In the genomic region with DNA sequence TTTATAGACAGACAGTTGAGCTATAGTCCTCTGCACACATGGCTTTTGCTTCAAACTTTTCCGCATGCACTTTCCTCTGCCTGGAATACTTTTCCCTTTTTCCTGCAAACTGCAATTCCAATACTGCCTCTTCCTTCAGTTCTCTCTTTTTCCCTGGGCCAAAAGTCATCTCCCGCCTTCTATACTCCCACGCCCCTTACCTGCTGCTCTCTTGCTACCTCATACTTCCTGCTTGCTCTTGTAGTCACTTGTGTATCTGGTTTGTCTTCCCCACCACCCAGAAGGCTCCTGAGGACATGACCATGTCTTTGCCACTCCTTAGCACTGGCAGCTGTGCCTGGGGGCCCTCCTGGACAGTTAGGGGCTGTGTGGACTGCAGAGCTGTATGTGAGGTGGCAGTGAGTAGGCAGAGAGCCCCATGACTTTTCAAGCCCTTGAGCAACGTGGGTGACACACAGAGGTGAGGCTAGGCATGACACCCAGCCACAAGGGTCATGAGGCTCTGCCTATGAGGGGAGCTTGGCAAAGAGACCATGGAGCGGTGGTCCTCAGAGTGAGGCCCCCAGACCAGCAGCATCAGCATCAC, we compare ENCODE assay signal across 9 cellular contexts. TPM values are rescaled to one million over a fixed set of nuclear protein-coding genes. Genes with fewer than 3 reads are reported as not detected.
A peak's percentile ranks its signal among the peaks of the same experiment; 100 is the strongest.
DNase-seq lines count a peak whose midpoint lies in the region; ATAC-seq and TF ChIP-seq lines count a peak whose summit lies in the region.
"Had no signal": no experiment of that assay in that cellular context is flagged by ENCODE, and none has a peak within 500 bp of the region (broad histone marks: within the 10 kb centered on the region; RNA-seq: fewer than 3 reads in every experiment).

No MANE protein-coding gene starts in this region.

- intact Hi-C loops in cardiac septum (cut with DNase I) = loop anchor here (2.0 kb wide), 1 partner anchor 63 kb away; no protein-coding TSS in a partner anchor
- intact Hi-C loops in vagina (cut with DNase I) = no loop called here

- no peaks in the 10 kb centered on the region for H3K27me3 ChIP-seq in cardiac muscle cell
- no peaks in the 10 kb centered on the region for H3K27me3 ChIP-seq in foreskin keratinocyte
- no peaks in the 10 kb centered on the region for H3K27me3 ChIP-seq in vagina

- ATAC-seq in foreskin keratinocyte (peak; percentile 56), HG02759 (IDR thresholded peaks at IDR 0.05; ENCODE audit: unreplicated experiment) (no peak), HG02884 (IDR thresholded peaks at IDR 0.05; ENCODE audit: unreplicated experiment) (no peak), GM21529 (IDR thresholded peaks at IDR 0.05; ENCODE audit: unreplicated experiment) (no peak)

- H3K4me1 ChIP-seq in cardiac muscle cell (ENCODE audit: low read depth) (peaks cover 56% of the 10 kb centered on the region), foreskin keratinocyte (peaks cover 12% of the 10 kb centered on the region), vagina (peaks cover 77% of the 10 kb centered on the region)

- H3K36me3 ChIP-seq in cardiac muscle cell (peaks cover 11% of the 10 kb centered on the region), vagina (no peaks in the 10 kb centered on the region)

- TF ChIP-seq CTCF in cardiac muscle cell (IDR thresholded peaks at IDR 0.05; ENCODE audit: low read depth, low read length) (no peak), NB4 (IDR thresholded peaks at IDR 0.05; ENCODE audit: low read depth, low read length) (peak; percentile 62), foreskin keratinocyte (conservative IDR thresholded peaks at IDR 0.05) (peak; percentile 38), vagina (IDR thresholded peaks at IDR 0.05) (no peak)

- peak overlapping the region; percentile 93 for H3K27ac ChIP-seq in cardiac muscle cell
- no peak overlapping the region for H3K27ac ChIP-seq in foreskin keratinocyte
- peak overlapping the region; percentile 78 for H3K27ac ChIP-seq in vagina

- H3K9me3 ChIP-seq in cardiac muscle cell (ENCODE audit: low read depth) (no peaks in the 10 kb centered on the region), vagina (no peaks in the 10 kb centered on the region)

- no peak overlapping the region for H3K4me3 ChIP-seq in cardiac muscle cell
- no peak overlapping the region for H3K4me3 ChIP-seq in NB4 (ENCODE audit: low read depth, low read length)
- no peak overlapping the region for H3K4me3 ChIP-seq in vagina

- DNase-seq in cardiac muscle cell (ENCODE audit: low read depth in 1 of 2, low spot score in 1 of 2) = peak in 1 of 2 donors; percentile 40
- DNase-seq in cardiac septum (ENCODE audit: low spot score) = no peak
- DNase-seq in NB4 (ENCODE audit: low read depth) = peak; percentile 77
- no peak for DNase-seq in foreskin keratinocyte
- DNase-seq in vagina (ENCODE audit: extremely low spot score in 2 of 2) = no peak

- no peak for TF ChIP-seq POLR2A in NB4 (IDR thresholded peaks at IDR 0.05; ENCODE audit: extremely low read depth, insufficient read length)
- no peak for TF ChIP-seq POLR2A in vagina (IDR thresholded peaks at IDR 0.05)

RNA-seq across cellular contexts. Expression of a gene that starts 23.2 kb away (rescaled TPM):
- total RNA-seq in cardiac muscle cell (275 and 292 TPM in 2 replicates), cardiac septum (199 TPM), foreskin keratinocyte (24.9 and 32.6 TPM in 2 replicates), vagina (28.2 TPM)
- polyA plus RNA-seq in cardiac muscle cell (185 and 188 TPM in 2 replicates), foreskin keratinocyte (27.4 and 28.7 TPM in 2 replicates)

RNA-seq across cellular contexts. Expression of a gene that starts 39.7 kb away (rescaled TPM):
- 37.2 and 47.0 TPM in 2 replicates for total RNA-seq in cardiac muscle cell
- polyA plus RNA-seq in cardiac muscle cell = 17.5 and 20.4 TPM in 2 replicates
- total RNA-seq in cardiac septum = 21,230 TPM
- not detected in 2 replicates for total RNA-seq in foreskin keratinocyte
- 0.03 TPM in 1 of 2 replicates, not detected in the other for polyA plus RNA-seq in foreskin keratinocyte
- 883 TPM for total RNA-seq in vagina

RNA-seq across cellular contexts. Expression of a gene that starts 40.8 kb away (rescaled TPM):
- 35.0 and 45.5 TPM in 2 replicates for total RNA-seq in cardiac muscle cell
- polyA plus RNA-seq in cardiac muscle cell = 52.7 and 67.5 TPM in 2 replicates
- 22.6 TPM for total RNA-seq in cardiac septum
- 55.4 and 62.6 TPM in 2 replicates for total RNA-seq in foreskin keratinocyte
- polyA plus RNA-seq in foreskin keratinocyte = 64.7 and 74.8 TPM in 2 replicates
- 35.4 TPM for total RNA-seq in vagina

RNA-seq across cellular contexts. Expression of a gene that starts 56.4 kb away (rescaled TPM):
- 6.4 and 9.5 TPM in 2 replicates for total RNA-seq in cardiac muscle cell
- 3.3 and 4.3 TPM in 2 replicates for polyA plus RNA-seq in cardiac muscle cell
- 0.32 TPM for total RNA-seq in cardiac septum
- total RNA-seq in foreskin keratinocyte = not detected in 2 replicates
- not detected in 2 replicates for polyA plus RNA-seq in foreskin keratinocyte
- not detected for total RNA-seq in vagina
- total RNA-seq: lung microvascular endothelial cell had no signal

Comparison
In these comparisons a context has a peak if more than half of its experiments do, and no peak if none do; other contexts are left out.
1. CTCF ChIP-seq: peak in NB4 (single experiment) and foreskin keratinocyte (single experiment); none in cardiac muscle cell (single experiment) and vagina (0 of 3).
2. RNA of a gene that starts 39.7 kb away (total RNA-seq): 21,230 TPM in cardiac septum (single experiment), 883 TPM in vagina (single experiment) and 37.2 to 47.0 TPM in cardiac muscle cell; not detected in foreskin keratinocyte; every median in the first group is over 10 times any median in the second.